23 cellular contexts compared by ENCODE assay signal in the genomic region with DNA sequence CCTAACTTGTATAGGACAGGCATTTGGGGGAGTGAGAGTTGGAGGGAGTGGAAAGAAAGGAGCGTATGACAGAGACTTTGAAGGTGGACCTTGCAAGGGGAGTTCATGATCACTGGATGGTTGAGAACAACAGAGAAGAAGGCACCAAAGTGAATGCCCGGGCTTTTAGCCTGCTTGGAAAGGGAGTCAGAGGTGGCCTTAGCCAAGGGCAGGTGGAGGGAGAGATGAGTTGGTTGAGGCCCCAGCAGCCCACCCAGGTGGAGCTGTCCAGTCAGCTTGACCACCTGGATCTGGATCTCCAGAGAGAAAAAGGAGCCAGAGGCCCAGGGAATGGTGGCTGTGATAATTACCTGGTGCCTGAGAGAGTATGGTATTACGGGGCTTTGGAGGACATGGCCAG.
"Had no signal": no experiment of that assay in that cellular context is flagged by ENCODE, and none has a peak within 500 bp of the region (broad histone marks: within the 10 kb centered on the region; RNA-seq: fewer than 3 reads in every experiment).

No MANE protein-coding gene starts in this region.

- H3K27ac ChIP-seq: foreskin keratinocyte, right atrium auricular region, SJCRH30, skin epidermis had no signal

- H3K36me3 ChIP-seq: SJCRH30 had no signal

- H3K4me3 ChIP-seq: mucosa of descending colon, right atrium auricular region, SJCRH30, skin epidermis had no signal

- H3K4me1 Mint-ChIP-seq: brain, memory B cell, nephron had no signal

- H3K4me1 ChIP-seq: foreskin keratinocyte, right atrium auricular region, SJCRH30 had no signal

- H3K27me3 Mint-ChIP-seq: brain, memory B cell, progenitor cell of endocrine pancreas had no signal

- ATAC-seq: activated T-cell treated with anti-CD3 and anti-CD28 coated beads, Interleukin-2, amount 50 U/mL, for 4 hours; foreskin keratinocyte; left ventricle myocardium superior; mucosa of descending colon had no signal

- H3K27ac Mint-ChIP-seq: memory B cell, nephron, progenitor cell of endocrine pancreas had no signal

- H3K9me3 ChIP-seq: mucosa of descending colon, right atrium auricular region, SJCRH30 had no signal

- DNase-seq: activated gamma-delta T cell treated with Interleukin-2 at 50 U/mL for 16 hours; activated T-cell treated with anti-CD3 and anti-CD28 coated beads, Interleukin-2, amount 50 U/mL, for 4 hours; amygdala; cortex of kidney; effector CD8-positive, alpha-beta T cell; foreskin keratinocyte; glutamatergic neuron; kidney glomerular epithelial cell; left ventricle myocardium superior; mucosa of descending colon; SJCRH30; stimulated activated CD4-positive, alpha-beta T cell treated with anti-CD3 and anti-CD28 coated beads, Interleukin-4, amount 100 ng/mL, for 24 hours; stimulated activated naive CD4-positive, alpha-beta T cell treated with Interleukin-2 at 50 U/mL for 16 hours; substantia nigra; SW 1271; T-helper 9 cell; trophoblast cell had no signal

- H3K4me3 Mint-ChIP-seq: activated T-cell treated with anti-CD3 and anti-CD28 coated beads, Interleukin-2, amount 50 U/mL, for 4 hours; brain; memory B cell; nephron had no signal

- H3K27me3 ChIP-seq: foreskin keratinocyte, right atrium auricular region, SJCRH30 had no signal

- H3K9me3 Mint-ChIP-seq: activated T-cell treated with anti-CD3 and anti-CD28 coated beads, Interleukin-2, amount 50 U/mL, for 4 hours; brain; memory B cell; nephron had no signal
